Comparison of ENCODE assay signal across 8 cellular contexts in genomic region chr3:179563298-179563934, GRCh38. TPM values are rescaled to one million over a fixed set of nuclear protein-coding genes. Genes with fewer than 3 reads are reported as not detected.
A peak's percentile ranks its signal among the peaks of the same experiment; 100 is the strongest.
DNase-seq lines count a peak whose midpoint lies in the region; ATAC-seq and TF ChIP-seq lines count a peak whose summit lies in the region.

No MANE protein-coding gene starts in this region.

- no peaks in the 10 kb centered on the region for H3K27me3 ChIP-seq in SJCRH30
- H3K27me3 ChIP-seq in gastroesophageal sphincter, result no peaks in the 10 kb centered on the region
- H3K27me3 ChIP-seq in thoracic aorta (replicated peaks; ENCODE audit: insufficient read depth), result no peaks in the 10 kb centered on the region

- peak; percentile 54 to 87 (median 64) for TF ChIP-seq CTCF in gastroesophageal sphincter (IDR thresholded peaks at IDR 0.05)
- peak in 1 of 3 donors; percentile 57 for TF ChIP-seq CTCF in omental fat pad (IDR thresholded peaks at IDR 0.05)
- TF ChIP-seq CTCF in thoracic aorta (IDR thresholded peaks at IDR 0.05), result peak; percentile 71

- ATAC-seq in GM21723 (IDR thresholded peaks at IDR 0.05; ENCODE audit: unreplicated experiment), result peak; percentile 53
- peak; percentile 50 for ATAC-seq in gastroesophageal sphincter
- ATAC-seq in omental fat pad (ENCODE audit: low FRiP score), result peak; percentile 66
- ATAC-seq in thoracic aorta (ENCODE audit: insufficient number of reproducible peaks, low FRiP score, low read depth), result peak; percentile 11

- no peak for TF ChIP-seq EP300 in Ishikawa (IDR thresholded peaks at IDR 0.05; ENCODE audit: borderline replicate concordance)
- no peak for TF ChIP-seq EP300 in gastroesophageal sphincter (IDR thresholded peaks at IDR 0.05)

- no peak for TF ChIP-seq POLR2A in gastroesophageal sphincter (IDR thresholded peaks at IDR 0.05)

- 0% methylated on average over 4 to 5 of the region's 39 CpGs for WGBS in gastroesophageal sphincter (ENCODE audit: low coverage in 1 of 2), 2 donors

- H3K27ac ChIP-seq in SJCRH30, result peak overlapping the region; percentile 94
- peak overlapping the region; percentile 22 to 93 (median 88) for H3K27ac ChIP-seq in gastroesophageal sphincter
- peak overlapping the region; percentile 67 for H3K27ac ChIP-seq in thoracic aorta

- H3K36me3 ChIP-seq in SJCRH30, result no peaks in the 10 kb centered on the region
- no peaks in the 10 kb centered on the region for H3K36me3 ChIP-seq in gastroesophageal sphincter
- H3K36me3 ChIP-seq in thoracic aorta, result no peaks in the 10 kb centered on the region

- no peaks in the 10 kb centered on the region; the same call in 1 of the 2 replicates for H3K4me1 ChIP-seq in SJCRH30
- peaks cover 0 to 25% (median 0%) of the 10 kb centered on the region in 3 donors for H3K4me1 ChIP-seq in gastroesophageal sphincter
- H3K4me1 ChIP-seq in thoracic aorta (ENCODE audit: control insufficient read depth in 1 of 2, low read depth in 2 of 2), result peaks cover 3 to 6% of the 10 kb centered on the region in 2 donors

- DNase-seq in ELF-1 (ENCODE audit: low read depth, low spot score), result peak; percentile 79
- peak; percentile 74 to 77 for DNase-seq in SJCRH30
- peak; percentile 26 to 44 (median 34) for DNase-seq in activated naive CD4-positive, alpha-beta T cell (lab: John Stamatoyannopoulos, UW)
- no peak for DNase-seq in omental fat pad (ENCODE audit: low spot score)
- peak; percentile 15 for DNase-seq in thoracic aorta (ENCODE audit: low spot score)

- H3K9me3 ChIP-seq in SJCRH30 (replicated peaks), result no peaks in the 10 kb centered on the region
- no peaks in the 10 kb centered on the region for H3K9me3 ChIP-seq in gastroesophageal sphincter
- no peaks in the 10 kb centered on the region for H3K9me3 ChIP-seq in thoracic aorta

- no peak for TF ChIP-seq RAD21 in Ishikawa (IDR thresholded peaks at IDR 0.05; ENCODE audit: low read depth)

- H3K4me3 ChIP-seq in SJCRH30 (peak overlapping the region; percentile 81), gastroesophageal sphincter (peak overlapping the region; percentile 48 to 96), thoracic aorta (peak overlapping the region; percentile 95)

TF ChIP-seq in Ishikawa, 13 proteins besides CTCF, POLR2A, EP300 and RAD21:
- peak; percentile 62; the same call in 1 of the 2 replicates for TF ChIP-seq MAX (IDR thresholded peaks at IDR 0.05)
- TF ChIP-seq YY1 (IDR thresholded peaks at IDR 0.05; ENCODE audit: low read depth), result no peak
- TF ChIP-seq FOXM1 (IDR thresholded peaks at IDR 0.05; ENCODE audit: borderline replicate concordance, low read depth), result no peak
- no peak for TF ChIP-seq CREB1 (IDR thresholded peaks at IDR 0.05; ENCODE audit: low read depth)
- no peak for TF ChIP-seq EGR1 (IDR thresholded peaks at IDR 0.05)
- peak; percentile 69; the same call in 1 of the 2 replicates for TF ChIP-seq ZBTB7A (IDR thresholded peaks at IDR 0.05; ENCODE audit: low read depth)
- no peak for TF ChIP-seq USF1 (IDR thresholded peaks at IDR 0.05)
- no peak for TF ChIP-seq REST (IDR thresholded peaks at IDR 0.05; ENCODE audit: low read depth)
- TF ChIP-seq TEAD4 (IDR thresholded peaks at IDR 0.05), result no peak
- no peak for TF ChIP-seq NFIC (IDR thresholded peaks at IDR 0.05)
- TF ChIP-seq TAF1 (IDR thresholded peaks at IDR 0.05; ENCODE audit: low read depth), result no peak
- TF ChIP-seq TCF12 (IDR thresholded peaks at IDR 0.05; ENCODE audit: low read depth), result no peak
- no peak for TF ChIP-seq CEBPB (IDR thresholded peaks at IDR 0.05)

RNA-seq across cellular contexts. Expression of gene ACTL6A, which starts 0.7 kb away (rescaled TPM):
- total RNA-seq in SJCRH30 (2014; rRNA removed; shearing (Covaris generic)), result 106 and 111 TPM in 2 replicates
- total RNA-seq in gastroesophageal sphincter, result 10 to 100 TPM; 26.1 to 33.5 (median 29.9) TPM
- 10 to 100 TPM; 25.6 to 50.4 (median 33.4) TPM for total RNA-seq in omental fat pad
- total RNA-seq in thoracic aorta, result 10 to 100 TPM in 1 of 2 donors, 1 to 10 TPM in 1; 9.7 to 50.3 TPM

RNA-seq across cellular contexts. Expression of gene MRPL47, which starts 41.0 kb away (rescaled TPM):
- 48.2 and 58.2 TPM in 2 replicates for total RNA-seq in SJCRH30 (2014; rRNA removed; shearing (Covaris generic))
- total RNA-seq in gastroesophageal sphincter (10 to 100 TPM; 20.1 to 32.3 (median 24.8) TPM), omental fat pad (10 to 100 TPM; 21.5 to 32.9 (median 28.7) TPM), thoracic aorta (10 to 100 TPM; 22.1 to 28.0 TPM)

RNA-seq across cellular contexts. Expression of gene NDUFB5, which starts 41.2 kb away (rescaled TPM):
- 134 and 137 TPM in 2 replicates for total RNA-seq in SJCRH30 (2014; rRNA removed; shearing (Covaris generic))
- total RNA-seq in gastroesophageal sphincter (100 to 1,000 TPM in 2 of 4 donors, 10 to 100 TPM in 2; 73.6 to 137 (median 100) TPM), omental fat pad (100 to 1,000 TPM in 3 of 4 donors, 10 to 100 TPM in 1; 67.3 to 113 (median 106) TPM), thoracic aorta (10 to 100 TPM; 47.1 to 56.0 TPM)

Comparison
In these comparisons a context has a peak if more than half of its experiments do, and no peak if none do; other contexts are left out.
1. ATAC-seq: peak in every context shown above with its lines; median percentile 66 in omental fat pad; 53 in GM21723; 50 in gastroesophageal sphincter; 11 in thoracic aorta.